ENCODE assay signal across 26 cellular contexts in genomic region chr7:40870108-40870507, GRCh38.
DNase-seq lines count a peak whose midpoint lies in the region; ATAC-seq, FAIRE-seq and TF ChIP-seq lines count a peak whose summit lies in the region.
"Had no signal": no experiment of that assay in that cellular context is flagged by ENCODE, and none has a peak within 500 bp of the region (broad histone marks: within the 10 kb centered on the region; RNA-seq: fewer than 3 reads in every experiment).

No MANE protein-coding gene starts in this region.

- H3K27ac Mint-ChIP-seq in GM23338 = no peak overlapping the region
- H3K27ac Mint-ChIP-seq in astrocyte (ENCODE audit: unreplicated experiment) = peak overlapping the region; percentile 72
- no peak overlapping the region for H3K27ac Mint-ChIP-seq in mesothelial cell of epicardium
- H3K27ac Mint-ChIP-seq: CD4-positive, alpha-beta memory T cell; HFFc6; IgD-negative memory B cell had no signal

- H2AFZ ChIP-seq in GM23338 = no peak overlapping the region
- H2AFZ ChIP-seq in astrocyte (ENCODE audit: low read depth, low read length) = no peak overlapping the region

- H3K27me3 Mint-ChIP-seq in GM23338 (ENCODE audit: insufficient read depth, low read depth, poor library complexity) (no peaks in the 10 kb centered on the region), astrocyte (ENCODE audit: low read depth, unreplicated experiment) (no peaks in the 10 kb centered on the region), mesothelial cell of epicardium (ENCODE audit: low read depth) (no peaks in the 10 kb centered on the region)
- H3K27me3 Mint-ChIP-seq: CD4-positive, alpha-beta memory T cell; IgD-negative memory B cell had no signal

- FAIRE-seq in astrocyte (lab: Jason Lieb, UNC) = no peak
- FAIRE-seq: GM19239 had no signal

- H3K36me3 ChIP-seq in GM23338 (ENCODE audit: insufficient read depth) = no peaks in the 10 kb centered on the region
- H3K36me3 ChIP-seq in astrocyte (ENCODE audit: insufficient read depth, low read length) = no peaks in the 10 kb centered on the region
- H3K36me3 ChIP-seq: BLaER1 treated with 17β-estradiol and CSF1 and Interleukin-3, amounts not matched to agents 10 nM and 100 nM had no signal

- H3K4me1 ChIP-seq in GM23338 (ENCODE audit: insufficient read depth) = no peaks in the 10 kb centered on the region
- no peaks in the 10 kb centered on the region for H3K4me1 ChIP-seq in astrocyte (ENCODE audit: insufficient read depth, low read length)
- H3K4me1 ChIP-seq: BLaER1 treated with 17β-estradiol and CSF1 and Interleukin-3, amounts not matched to agents 10 nM and 100 nM had no signal

- H3K27me3 ChIP-seq in GM23338 (ENCODE audit: insufficient read depth) (no peaks in the 10 kb centered on the region), astrocyte (ENCODE audit: insufficient read depth, low read length) (no peaks in the 10 kb centered on the region)
- H3K27me3 ChIP-seq: BLaER1 treated with 17β-estradiol and CSF1 and Interleukin-3, amounts not matched to agents 10 nM and 100 nM had no signal

- no peak overlapping the region for H3K4me3 Mint-ChIP-seq in GM23338
- H3K4me3 Mint-ChIP-seq in astrocyte (ENCODE audit: unreplicated experiment) = no peak overlapping the region
- no peak overlapping the region for H3K4me3 Mint-ChIP-seq in mesothelial cell of epicardium
- H3K4me3 Mint-ChIP-seq: CD4-positive, alpha-beta memory T cell; H9; HFFc6; IgD-negative memory B cell had no signal

- H3K79me2 ChIP-seq in GM23338 (replicated peaks; ENCODE audit: insufficient read depth) (no peaks in the 10 kb centered on the region), astrocyte (ENCODE audit: insufficient read depth, low read length) (no peaks in the 10 kb centered on the region)

- H3K9ac ChIP-seq in astrocyte (ENCODE audit: low read length) = no peak overlapping the region
- H3K9ac ChIP-seq: BLaER1 treated with 17β-estradiol and CSF1 and Interleukin-3, amounts not matched to agents 10 nM and 100 nM had no signal

- H3K9me3 Mint-ChIP-seq in GM23338 (peaks cover 6% of the 10 kb centered on the region), astrocyte (ENCODE audit: unreplicated experiment) (peaks cover 7% of the 10 kb centered on the region), mesothelial cell of epicardium (peaks cover 21% of the 10 kb centered on the region)

- H3K4me1 Mint-ChIP-seq in GM23338 (peaks cover 15% of the 10 kb centered on the region), astrocyte (ENCODE audit: low read depth, unreplicated experiment) (peaks cover 22% of the 10 kb centered on the region), mesothelial cell of epicardium (peaks cover 4% of the 10 kb centered on the region)
- H3K4me1 Mint-ChIP-seq: CD4-positive, alpha-beta memory T cell; IgD-negative memory B cell had no signal

- no peak for ATAC-seq in GM23338
- no peak for ATAC-seq in GM21360 (IDR thresholded peaks at IDR 0.05; ENCODE audit: unreplicated experiment)
- ATAC-seq: Panc1 had no signal

- no peaks in the 10 kb centered on the region for H3F3A ChIP-seq in GM23338 (replicated peaks; ENCODE audit: low read depth)

- H3K4me2 ChIP-seq in GM23338 (no peak overlapping the region), astrocyte (ENCODE audit: low read length) (no peak overlapping the region)
- H3K4me2 ChIP-seq: BLaER1 treated with 17β-estradiol and CSF1 and Interleukin-3, amounts not matched to agents 10 nM and 100 nM had no signal

- no peaks in the 10 kb centered on the region for H3K9me2 ChIP-seq in GM23338 (ENCODE audit: insufficient read depth)

- H3K36me3 Mint-ChIP-seq in GM23338 (ENCODE audit: low read depth) (peaks cover 3% of the 10 kb centered on the region; the same call in 2 of the 3 replicates), astrocyte (ENCODE audit: low read depth, unreplicated experiment) (no peaks in the 10 kb centered on the region), mesothelial cell of epicardium (peaks cover 8% of the 10 kb centered on the region)
- H3K36me3 Mint-ChIP-seq: CD4-positive, alpha-beta memory T cell had no signal

- no peak for TF ChIP-seq CTCF in AG10803 (conservative IDR thresholded peaks at IDR 0.05; ENCODE audit: low read length)
- no peak for TF ChIP-seq CTCF in GM23338 (conservative IDR thresholded peaks at IDR 0.05; ENCODE audit: low read depth in 2 of 2)
- TF ChIP-seq CTCF in astrocyte (IDR thresholded peaks at IDR 0.05; ENCODE audit: insufficient read depth, low read depth, low read length) = no peak
- no peak for TF ChIP-seq CTCF in mesothelial cell of epicardium (IDR thresholded peaks at IDR 0.05; ENCODE audit: unreplicated experiment)

- H3K27ac ChIP-seq in GM23338 (ENCODE audit: low read depth) = no peak overlapping the region
- H3K27ac ChIP-seq in astrocyte (ENCODE audit: low read depth, low read length) = no peak overlapping the region
- H3K27ac ChIP-seq: 22Rv1; BLaER1 treated with 17β-estradiol and CSF1 and Interleukin-3, amounts not matched to agents 10 nM and 100 nM had no signal

- H3K4me3 ChIP-seq in AG10803 (ENCODE audit: low read length) = no peak overlapping the region
- H3K4me3 ChIP-seq in GM23338 = no peak overlapping the region
- no peak overlapping the region for H3K4me3 ChIP-seq in astrocyte (ENCODE audit: insufficient read depth, low read depth, low read length)
- H3K4me3 ChIP-seq: BLaER1 treated with 17β-estradiol and CSF1 and Interleukin-3, amounts not matched to agents 10 nM and 100 nM had no signal

- H4K20me1 ChIP-seq in GM23338 (replicated peaks; ENCODE audit: insufficient read depth) (no peaks in the 10 kb centered on the region), astrocyte (ENCODE audit: insufficient read depth, low read length) (no peaks in the 10 kb centered on the region)
- H4K20me1 ChIP-seq: BLaER1 treated with 17β-estradiol and CSF1 and Interleukin-3, amounts not matched to agents 10 nM and 100 nM had no signal

- H3K9me3 ChIP-seq in astrocyte (ENCODE audit: insufficient read depth, low read depth, low read length) = peaks cover 4% of the 10 kb centered on the region

- DNase-seq in AG10803 (ENCODE audit: low read depth) = peak; percentile 27
- peak; percentile 21 for DNase-seq in GM23338 (ENCODE audit: low spot score)
- DNase-seq in astrocyte (ENCODE audit: low read depth) = no peak
- peak; percentile 37 for DNase-seq in iris pigment epithelial cell (ENCODE audit: low read depth)
- DNase-seq in mesothelial cell of epicardium (ENCODE audit: low spot score in 2 of 2, unreplicated experiment in 2 of 2) = no peak
- no peak for DNase-seq in cerebellar nuclear complex (lab: John Stamatoyannopoulos, UW)
- DNase-seq in stimulated activated CD4-positive, alpha-beta T cell treated with anti-CD3 and anti-CD28 coated beads, Interleukin-1b, Interleukin-23, amount 100 ng/mL, for 48 hours = no peak
- DNase-seq: ACHN; Calu3; CD4-positive, alpha-beta memory T cell; DMS153; GF-D8; H9; HFFc6; NCI-H1105 treated with DMSO at 0.1 percent for 48 hours; NCI-H2029 treated with DMSO at 0.1 percent for 48 hours; NCI-H345; NCI-H524; NCI-H82; SIG-M5 had no signal

Comparison
In these comparisons a context has a peak if more than half of its experiments do, and no peak if none do; other contexts are left out.
1. DNase-seq: peak in AG10803 (single experiment), GM23338 (single experiment) and iris pigment epithelial cell (single experiment); none in astrocyte (single experiment), mesothelial cell of epicardium (0 of 2), cerebellar nuclear complex (0 of 2) and stimulated activated CD4-positive, alpha-beta T cell treated with anti-CD3 and anti-CD28 coated beads, Interleukin-1b, Interleukin-23, amount 100 ng/mL, for 48 hours (single experiment).